8 cellular contexts compared by ENCODE assay signal in the genomic region with DNA sequence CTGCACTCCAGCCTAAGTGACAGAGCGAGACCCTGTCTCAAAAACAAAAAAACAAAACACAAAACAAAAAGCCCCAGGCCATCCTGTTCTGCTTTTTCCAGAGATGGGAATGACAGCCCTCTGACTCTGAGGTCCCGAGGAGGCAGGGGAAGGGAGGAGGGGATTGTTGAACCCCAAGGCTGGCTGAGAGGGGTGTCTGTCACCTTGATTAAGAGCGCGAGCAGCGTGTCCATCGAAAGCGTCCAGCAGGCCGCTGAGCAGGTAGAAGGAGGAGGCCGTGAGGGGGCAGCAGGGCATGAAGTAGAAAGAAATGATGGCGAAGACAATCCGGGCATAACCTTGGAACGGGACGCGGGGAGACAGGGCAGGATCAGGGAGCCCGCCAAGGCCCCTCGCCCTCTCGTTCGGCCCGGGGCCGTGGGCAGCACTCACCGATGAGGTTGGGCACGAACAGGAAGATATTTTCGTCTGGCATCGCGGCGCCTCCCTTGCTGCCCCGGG. TPM values are rescaled to one million over a fixed set of nuclear protein-coding genes. Genes with fewer than 3 reads are reported as not detected.
DNase-seq lines count a peak whose midpoint lies in the region; ATAC-seq and TF ChIP-seq lines count a peak whose summit lies in the region.

No MANE protein-coding gene starts in this region.

- H3K27ac ChIP-seq in BLaER1 (peak overlapping the region; percentile 99), SU-DHL-6 (ENCODE audit: low read depth, low read length) (no peak overlapping the region)

- ATAC-seq in GM21723 (IDR thresholded peaks at IDR 0.05; ENCODE audit: unreplicated experiment) (peak; percentile 15), HG02885 (IDR thresholded peaks at IDR 0.05; ENCODE audit: poor library complexity, unreplicated experiment) (no peak), GM18868 (IDR thresholded peaks at IDR 0.05; ENCODE audit: unreplicated experiment) (no peak), GM21576 (IDR thresholded peaks at IDR 0.05; ENCODE audit: unreplicated experiment) (no peak)

- peak overlapping the region; percentile 95 for H2AFZ ChIP-seq in SU-DHL-6 (ENCODE audit: low read depth, low read length, severe bottlenecking)

- H3K4me2 ChIP-seq in BLaER1 (peak overlapping the region; percentile 94), SU-DHL-6 (ENCODE audit: low read depth, low read length, poor library complexity, severe bottlenecking) (peak overlapping the region; percentile 67)

- H3K4me3 Mint-ChIP-seq in neural crest cell = peak overlapping the region; percentile 95

- no peaks in the 10 kb centered on the region for H3K36me3 Mint-ChIP-seq in neural crest cell (ENCODE audit: low read depth)

- H3K9ac ChIP-seq in BLaER1 (peak overlapping the region; percentile 95), SU-DHL-6 (ENCODE audit: low read length) (peak overlapping the region; percentile 73)

- H3K36me3 ChIP-seq in BLaER1 (peaks cover 35% of the 10 kb centered on the region), SU-DHL-6 (ENCODE audit: low read length) (no peaks in the 10 kb centered on the region)

- H3K4me1 ChIP-seq in BLaER1 = peaks cover 26% of the 10 kb centered on the region

- H3K27me3 Mint-ChIP-seq in neural crest cell (ENCODE audit: low read depth) = peaks cover 2% of the 10 kb centered on the region

- H3F3A ChIP-seq in SU-DHL-6 (ENCODE audit: insufficient read depth) = no peaks in the 10 kb centered on the region

- H3K79me2 ChIP-seq in SU-DHL-6 (ENCODE audit: insufficient read depth, low read length) = no peaks in the 10 kb centered on the region; the same call in 1 of the 2 replicates

- H3K4me1 Mint-ChIP-seq in neural crest cell = peaks cover 19% of the 10 kb centered on the region

- no peaks in the 10 kb centered on the region for H3K9me2 ChIP-seq in SU-DHL-6 (replicated peaks; ENCODE audit: insufficient read depth, low read length)

- H3K9me3 ChIP-seq in BLaER1 (no peaks in the 10 kb centered on the region), SU-DHL-6 (ENCODE audit: insufficient read depth, low read length) (no peaks in the 10 kb centered on the region)

- H3K4me3 ChIP-seq in BLaER1 (peak overlapping the region; percentile 82), SU-DHL-6 (ENCODE audit: insufficient read depth, low read length, poor library complexity, severe bottlenecking) (peak overlapping the region; percentile 91), fibroblast of pulmonary artery (replicated peaks; ENCODE audit: low read depth, low read length) (peak overlapping the region; percentile 85)

- no peak for TF ChIP-seq CTCF in SU-DHL-6 (IDR thresholded peaks at IDR 0.05; ENCODE audit: insufficient read depth, low read length, poor library complexity, severe bottlenecking)
- TF ChIP-seq CTCF in fibroblast of pulmonary artery (IDR thresholded peaks at IDR 0.05; ENCODE audit: low read length, missing control alignments) = peak; percentile 18
- no peak for TF ChIP-seq CTCF in neural crest cell (conservative IDR thresholded peaks at IDR 0.05)

- H3K27me3 ChIP-seq in BLaER1 (no peaks in the 10 kb centered on the region), SU-DHL-6 (ENCODE audit: low read length) (no peaks in the 10 kb centered on the region)

- no peaks in the 10 kb centered on the region for H3K9me3 Mint-ChIP-seq in neural crest cell

- H4K20me1 ChIP-seq in BLaER1 (peaks cover 17% of the 10 kb centered on the region; the same call in 1 of the 2 replicates), SU-DHL-6 (ENCODE audit: low read depth, low read length) (no peaks in the 10 kb centered on the region)

- peak; percentile 17 for DNase-seq in fibroblast of pulmonary artery (ENCODE audit: low read depth)
- no peak for DNase-seq in neural crest cell (ENCODE audit: low read depth, low spot score)

- peak overlapping the region; percentile 69 for H3K27ac Mint-ChIP-seq in neural crest cell (ENCODE audit: unreplicated experiment)

RNA-seq across cellular contexts. Expression of a gene that starts 0.6 kb away (rescaled TPM):
- 37.5 and 40.6 TPM in 2 replicates for total RNA-seq in neural crest cell

RNA-seq across cellular contexts. Expression of a gene that starts 36.9 kb away (rescaled TPM):
- total RNA-seq in neural crest cell = 8.7 and 9.3 TPM in 2 replicates

RNA-seq across cellular contexts. Expression of a gene that starts 37.9 kb away (rescaled TPM):
- 2.5 and 2.8 TPM in 2 replicates for total RNA-seq in neural crest cell

RNA-seq across cellular contexts. Expression of a gene that starts 42.2 kb away (rescaled TPM):
- 1.6 and 2.1 TPM in 2 replicates for total RNA-seq in neural crest cell

RNA-seq across cellular contexts. Expression of a gene that starts 46.5 kb away (rescaled TPM):
- 47.6 and 48.4 TPM in 2 replicates for total RNA-seq in neural crest cell
